ENCODE assay signal across 1 cellular context in genomic region chr16:57004387-57005250, GRCh38.
TF ChIP-seq lines count a peak whose summit lies in the region.

No MANE protein-coding gene starts in this region.

TF ChIP-seq in IMR-90, 13 proteins besides CTCF, POLR2A, EP300 and RAD21 (continued from another document):
- TF ChIP-seq USF2 (IDR thresholded peaks at IDR 0.05; ENCODE audit: low read depth, low read length) = no peak
- no peak for TF ChIP-seq BHLHE40 (IDR thresholded peaks at IDR 0.05; ENCODE audit: low read depth, low read length)
- TF ChIP-seq RCOR1 (IDR thresholded peaks at IDR 0.05; ENCODE audit: insufficient replicate concordance, low read length) = no peak
- no peak for TF ChIP-seq ELK1 (IDR thresholded peaks at IDR 0.05; ENCODE audit: borderline replicate concordance, low read depth, low read length)
- TF ChIP-seq FOS (IDR thresholded peaks at IDR 0.05; ENCODE audit: low read depth, low read length) = no peak
- TF ChIP-seq RFX5 (IDR thresholded peaks at IDR 0.05; ENCODE audit: low read depth, low read length) = no peak
